ENCODE assay signal across 27 cellular contexts in the genomic region with DNA sequence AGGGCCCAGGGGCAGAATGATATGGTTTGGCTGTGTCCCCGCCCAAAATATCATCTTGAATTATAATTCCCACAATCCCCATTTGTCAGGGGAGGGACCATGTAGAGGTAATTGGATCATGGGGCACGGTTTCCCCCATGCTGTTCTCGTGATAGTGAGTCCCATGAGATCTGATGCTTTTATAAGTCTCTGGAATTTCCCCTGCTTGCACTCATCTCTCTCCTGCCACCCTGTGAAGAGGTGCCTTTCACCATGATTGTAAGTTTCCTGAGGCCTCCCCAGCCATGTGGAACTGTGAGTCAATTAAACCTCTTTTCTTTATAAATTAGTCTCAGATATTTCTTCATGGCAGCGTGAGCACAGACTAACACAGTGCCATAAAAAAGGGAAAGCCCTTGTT. TPM values are rescaled to one million over a fixed set of nuclear protein-coding genes. Genes with fewer than 3 reads are reported as not detected.
DNase-seq lines count a peak whose midpoint lies in the region; ATAC-seq, FAIRE-seq and TF ChIP-seq lines count a peak whose summit lies in the region.
"Had no signal": no experiment of that assay in that cellular context is flagged by ENCODE, and none has a peak within 500 bp of the region (broad histone marks: within the 10 kb centered on the region; RNA-seq: fewer than 3 reads in every experiment).

No MANE protein-coding gene starts in this region.

- no peak for ATAC-seq in stimulated activated naive CD8-positive, alpha-beta T cell treated with anti-CD3 and anti-CD28 coated beads, Interleukin-15, amount 100 ng/mL, for 72 hours
- no peak for ATAC-seq in psoas muscle
- ATAC-seq: HepG2, K562 had no signal

- H3K27me3 ChIP-seq in OCI-LY3 (ENCODE audit: low read depth, low read length) (no peaks in the 10 kb centered on the region), psoas muscle (ENCODE audit: insufficient read depth in 3 of 3, low read length in 2 of 3) (no peaks in the 10 kb centered on the region)
- H3K27me3 ChIP-seq: SJSA1 had no signal

- H4K20me1 ChIP-seq in OCI-LY3 (ENCODE audit: insufficient read depth, low read length): no peaks in the 10 kb centered on the region

- H3K4me1 Mint-ChIP-seq in stimulated activated naive CD8-positive, alpha-beta T cell treated with anti-CD3 and anti-CD28 coated beads, Interleukin-15, Interleukin-2, amounts not matched to agents 100 ng/mL and 50 ng/mL, for 24 hours (ENCODE audit: low read depth): peaks cover 26% of the 10 kb centered on the region
- H3K4me1 Mint-ChIP-seq in stimulated activated naive CD8-positive, alpha-beta T cell treated with anti-CD3 and anti-CD28 coated beads, Interleukin-15, amount 100 ng/mL, for 72 hours: no peaks in the 10 kb centered on the region
- H3K4me1 Mint-ChIP-seq in glutamatergic neuron (ENCODE audit: low read depth, unreplicated experiment): peaks cover 30% of the 10 kb centered on the region

- intact Hi-C loops in psoas muscle (cut with DNase I): no loop called here

- H3K36me3 Mint-ChIP-seq in stimulated activated naive CD8-positive, alpha-beta T cell treated with anti-CD3 and anti-CD28 coated beads, Interleukin-15, Interleukin-2, amounts not matched to agents 100 ng/mL and 50 ng/mL, for 24 hours (ENCODE audit: low read depth): peaks cover 37% of the 10 kb centered on the region
- H3K36me3 Mint-ChIP-seq in glutamatergic neuron (ENCODE audit: unreplicated experiment): peaks cover 22% of the 10 kb centered on the region

- H3K36me3 ChIP-seq in OCI-LY3 (replicated peaks; ENCODE audit: low read depth, low read length): peaks cover 40% of the 10 kb centered on the region
- no peaks in the 10 kb centered on the region for H3K36me3 ChIP-seq in psoas muscle (ENCODE audit: insufficient read depth in 1 of 2, low read depth in 1 of 2)
- H3K36me3 ChIP-seq: SJSA1 had no signal

- no peak overlapping the region for H3K9ac ChIP-seq in OCI-LY3 (ENCODE audit: low read length)

- H3K4me2 ChIP-seq in OCI-LY3 (ENCODE audit: low read length): peak overlapping the region; percentile 57; the same call in 1 of the 2 replicates

- H3K9me3 ChIP-seq in OCI-LY3 (ENCODE audit: insufficient read depth, low read length): peaks cover 25% of the 10 kb centered on the region; the same call in 1 of the 2 replicates
- no peaks in the 10 kb centered on the region for H3K9me3 ChIP-seq in psoas muscle
- H3K9me3 ChIP-seq: HAP-1, SJSA1 had no signal

- peaks cover 13% of the 10 kb centered on the region for H3K79me2 ChIP-seq in OCI-LY3 (ENCODE audit: low read length)

- H3K4me3 ChIP-seq in OCI-LY3 (ENCODE audit: low read length): no peak overlapping the region; the same call in 1 of the 2 replicates
- no peak overlapping the region for H3K4me3 ChIP-seq in psoas muscle
- H3K4me3 ChIP-seq: GM23338, HAP-1, K562, SJSA1 had no signal

- H3K27ac ChIP-seq in OCI-LY3 (ENCODE audit: low read length): peak overlapping the region; percentile 90
- H3K27ac ChIP-seq in psoas muscle: no peak overlapping the region
- H3K27ac ChIP-seq: 22Rv1, SJSA1 had no signal

- no peak for TF ChIP-seq CTCF in OCI-LY3 (IDR thresholded peaks at IDR 0.05; ENCODE audit: low read depth, low read length)
- no peak for TF ChIP-seq CTCF in glutamatergic neuron (IDR thresholded peaks at IDR 0.05; ENCODE audit: partially characterized antibody, unreplicated experiment)
- no peak for TF ChIP-seq CTCF in psoas muscle (IDR thresholded peaks at IDR 0.05)

- no peak overlapping the region for H3K4me3 Mint-ChIP-seq in stimulated activated naive CD8-positive, alpha-beta T cell treated with anti-CD3 and anti-CD28 coated beads, Interleukin-15, Interleukin-2, amounts not matched to agents 100 ng/mL and 50 ng/mL, for 24 hours
- H3K4me3 Mint-ChIP-seq in stimulated activated naive CD8-positive, alpha-beta T cell treated with anti-CD3 and anti-CD28 coated beads, Interleukin-15, amount 100 ng/mL, for 72 hours: no peak overlapping the region
- H3K4me3 Mint-ChIP-seq in glutamatergic neuron (ENCODE audit: unreplicated experiment): no peak overlapping the region
- H3K4me3 Mint-ChIP-seq: CD4-positive, CD25-positive, alpha-beta regulatory T cell; GM23338; HFFc6 had no signal

- peak overlapping the region; percentile 32 for H3K27ac Mint-ChIP-seq in stimulated activated naive CD8-positive, alpha-beta T cell treated with anti-CD3 and anti-CD28 coated beads, Interleukin-15, Interleukin-2, amounts not matched to agents 100 ng/mL and 50 ng/mL, for 24 hours
- no peak overlapping the region for H3K27ac Mint-ChIP-seq in stimulated activated naive CD8-positive, alpha-beta T cell treated with anti-CD3 and anti-CD28 coated beads, Interleukin-15, amount 100 ng/mL, for 72 hours
- peak overlapping the region; percentile 8 for H3K27ac Mint-ChIP-seq in glutamatergic neuron (ENCODE audit: unreplicated experiment)
- H3K27ac Mint-ChIP-seq: GM23338, HFFc6 had no signal

- 72 to 93% (median 82%) methylated on average over 4 of the region's 4 CpGs for WGBS in psoas muscle, 3 donors

- no peak overlapping the region for H2AFZ ChIP-seq in OCI-LY3 (ENCODE audit: low read depth, low read length)
- H2AFZ ChIP-seq: GM23338 had no signal

- peaks cover 9% of the 10 kb centered on the region for H3K9me3 Mint-ChIP-seq in stimulated activated naive CD8-positive, alpha-beta T cell treated with anti-CD3 and anti-CD28 coated beads, Interleukin-15, Interleukin-2, amounts not matched to agents 100 ng/mL and 50 ng/mL, for 24 hours
- H3K9me3 Mint-ChIP-seq in stimulated activated naive CD8-positive, alpha-beta T cell treated with anti-CD3 and anti-CD28 coated beads, Interleukin-15, amount 100 ng/mL, for 72 hours: peaks cover 11 to 17% of the 10 kb centered on the region in 2 donors
- H3K9me3 Mint-ChIP-seq in glutamatergic neuron (ENCODE audit: unreplicated experiment): peaks cover 4% of the 10 kb centered on the region
- H3K9me3 Mint-ChIP-seq: HFFc6 had no signal

- no peak for DNase-seq in stimulated activated naive CD8-positive, alpha-beta T cell treated with anti-CD3 and anti-CD28 coated beads, Interleukin-15, amount 100 ng/mL, for 72 hours
- no peak for DNase-seq in glutamatergic neuron
- no peak for DNase-seq in psoas muscle
- no peak for DNase-seq in NCI-H510A treated with DMSO at 0.1 percent for 48 hours (lab: John Stamatoyannopoulos, UW)
- no peak for DNase-seq in H54 (ENCODE audit: insufficient read length, low spot score)
- DNase-seq in GM19238 (ENCODE audit: insufficient read length, low spot score): no peak
- DNase-seq: CD4-positive, CD25-positive, alpha-beta regulatory T cell; DMS153; HFFc6; MV-4-11; NCI-H1105; NCI-H1436 treated with DMSO at 0.1 percent for 48 hours; NCI-H1930; NCI-H2107; NCI-H524 treated with DMSO at 0.1 percent for 48 hours; NCI-H82; NK-92 treated with Interleukin-12 subunit alpha and Interleukin-12 subunit beta, amount 100 ng/mL, for 24 hours; Right ventricle myocardium superior; RPMI8226 had no signal

- no peak for FAIRE-seq in H54 (lab: Jason Lieb, UNC)
- FAIRE-seq: HepG2, K562 had no signal

- peaks cover 58% of the 10 kb centered on the region for H3K4me1 ChIP-seq in OCI-LY3 (ENCODE audit: low read length)
- peaks cover 39% of the 10 kb centered on the region for H3K4me1 ChIP-seq in psoas muscle
- H3K4me1 ChIP-seq: HAP-1, SJSA1 had no signal

- TF ChIP-seq POLR2A in H54 (IDR thresholded peaks at IDR 0.05; ENCODE audit: low read depth, low read length): no peak

- H3K27me3 Mint-ChIP-seq in stimulated activated naive CD8-positive, alpha-beta T cell treated with anti-CD3 and anti-CD28 coated beads, Interleukin-15, Interleukin-2, amounts not matched to agents 100 ng/mL and 50 ng/mL, for 24 hours: no peaks in the 10 kb centered on the region
- H3K27me3 Mint-ChIP-seq in stimulated activated naive CD8-positive, alpha-beta T cell treated with anti-CD3 and anti-CD28 coated beads, Interleukin-15, amount 100 ng/mL, for 72 hours: no peaks in the 10 kb centered on the region
- no peaks in the 10 kb centered on the region for H3K27me3 Mint-ChIP-seq in glutamatergic neuron (ENCODE audit: unreplicated experiment)
- H3K27me3 Mint-ChIP-seq: CD4-positive, CD25-positive, alpha-beta regulatory T cell had no signal

RNA-seq across cellular contexts. Expression of gene FBXO10, which starts 11.2 kb away (rescaled TPM):
- 68.7 TPM for total RNA-seq in glutamatergic neuron (ENCODE audit: unreplicated experiment)
- 10 to 100 TPM; 31.3 to 90.4 (median 43.0) TPM for total RNA-seq in psoas muscle
- 10 to 100 TPM; 12.1 to 32.5 (median 27.3) TPM for polyA plus RNA-seq in psoas muscle

RNA-seq across cellular contexts. Expression of gene TOMM5, which starts 27.5 kb away (rescaled TPM):
- 52.4 TPM for total RNA-seq in glutamatergic neuron (ENCODE audit: unreplicated experiment)
- 100 to 1,000 TPM in 2 of 4 donors, 10 to 100 TPM in 2; 65.2 to 104 (median 98.9) TPM for total RNA-seq in psoas muscle
- polyA plus RNA-seq in psoas muscle: 100 to 1,000 TPM; 144 to 280 (median 234) TPM

Comparison
In these comparisons a context has a peak if more than half of its experiments do, and no peak if none do; other contexts are left out.
1. H3K27ac Mint-ChIP-seq: peak in stimulated activated naive CD8-positive, alpha-beta T cell treated with anti-CD3 and anti-CD28 coated beads, Interleukin-15, Interleukin-2, amounts not matched to agents 100 ng/mL and 50 ng/mL, for 24 hours (single experiment) and glutamatergic neuron (single experiment); none in stimulated activated naive CD8-positive, alpha-beta T cell treated with anti-CD3 and anti-CD28 coated beads, Interleukin-15, amount 100 ng/mL, for 72 hours (0 of 2).